34 cellular contexts compared by ENCODE assay signal in genomic region chr14:33894339-33894738, GRCh38.
"Had no signal": no experiment of that assay in that cellular context is flagged by ENCODE, and none has a peak within 500 bp of the region (broad histone marks: within the 10 kb centered on the region; RNA-seq: fewer than 3 reads in every experiment).

No MANE protein-coding gene starts in this region.

- DNase-seq: Karpas-422, Kasumi-1, MG63, MM.1S, MV-4-11, NCI-H1048, NCI-H1092, NCI-H1092 treated with DMSO at 0.1 percent for 48 hours, NCI-H1105, NCI-H1105 treated with DMSO at 0.1 percent for 48 hours, NCI-H1417, NCI-H1417 treated with DMSO at 0.1 percent for 48 hours, NCI-H1436, NCI-H1436 treated with DMSO at 0.1 percent for 48 hours, NCI-H146, NCI-H1694, NCI-H1694 treated with DMSO at 0.1 percent for 48 hours, NCI-H187, NCI-H187 treated with DMSO at 0.1 percent for 48 hours, NCI-H1930, NCI-H2029, NCI-H2029 treated with DMSO at 0.1 percent for 48 hours, NCI-H2081, NCI-H2081 treated with DMSO at 0.1 percent for 48 hours, NCI-H2107, NCI-H2171, NCI-H2171 treated with DMSO at 0.1 percent for 48 hours, NCI-H2227 treated with DMSO at 0.1 percent for 48 hours, NCI-H226, NCI-H345, NCI-H446, NCI-H446 treated with DMSO at 0.1 percent for 48 hours, NCI-H510A, NCI-H510A treated with DMSO at 0.1 percent for 48 hours had no signal

- H3K36me3 ChIP-seq: MG63 had no signal

- H3K4me3 ChIP-seq: MG63 had no signal

- H3K9me3 ChIP-seq: MG63 had no signal

- H3K27me3 ChIP-seq: MG63 had no signal
